Comparison of ENCODE assay signal across 28 cellular contexts in genomic region chr15:80549712-80550111, GRCh38.
A peak's percentile ranks its signal among the peaks of the same experiment; 100 is the strongest.
DNase-seq lines count a peak whose midpoint lies in the region; ATAC-seq, FAIRE-seq and TF ChIP-seq lines count a peak whose summit lies in the region.
"Had no signal": no experiment of that assay in that cellular context is flagged by ENCODE, and none has a peak within 500 bp of the region (broad histone marks: within the 10 kb centered on the region; RNA-seq: fewer than 3 reads in every experiment).

No MANE protein-coding gene starts in this region.

- peak overlapping the region; percentile 64 for H3K9ac ChIP-seq in astrocyte (ENCODE audit: low read length)

- no peaks in the 10 kb centered on the region for H3K9me3 ChIP-seq in breast epithelium
- no peaks in the 10 kb centered on the region for H3K9me3 ChIP-seq in astrocyte (ENCODE audit: insufficient read depth, low read depth, low read length)
- H3K9me3 ChIP-seq: colonic mucosa, right atrium auricular region had no signal

- no peaks in the 10 kb centered on the region for H3K9me3 Mint-ChIP-seq in MCF 10A (ENCODE audit: unreplicated experiment)
- no peaks in the 10 kb centered on the region for H3K9me3 Mint-ChIP-seq in astrocyte (ENCODE audit: unreplicated experiment)
- H3K9me3 Mint-ChIP-seq: activated B cell treated with CpG ODN at 0.5 μM for 24 hours; activated CD4-positive, alpha-beta memory T cell treated with anti-CD3 and anti-CD28 coated beads, Interleukin-2, amount 10 ng/mL, durations not matched to agents 7 days and 5 days; activated naive CD4-positive, alpha-beta T cell treated with anti-CD3 and anti-CD28 coated beads for 36 hours; T-helper 2 cell treated with Interferon-gamma antibody and Interleukin-4, amounts not matched to agents 5 μg/mL and 100 μg/mL, for 36 hours had no signal

- POLR2A ChIA-PET in MCF 10A (lab: Yijun Ruan, JAX), result interaction anchor here (1.0 to 1.7 kb wide), 3 partner anchors 18 to 71 kb away, joined by 4 to 6 read pairs (median 5); no protein-coding TSS in a partner anchor
- POLR2A ChIA-PET in HEK293T (lab: Yijun Ruan, JAX), result no interaction called here

- no peak overlapping the region for H3K4me3 ChIP-seq in breast epithelium
- H3K4me3 ChIP-seq in astrocyte (ENCODE audit: insufficient read depth, low read depth, low read length), result peak overlapping the region; percentile 44
- H3K4me3 ChIP-seq in foreskin fibroblast (ENCODE audit: low read depth in 1 of 2, low read length in 2 of 2), result peak overlapping the region; percentile 11 to 18
- H3K4me3 ChIP-seq: colonic mucosa, GM12878, K562, right atrium auricular region had no signal

- H3K4me1 Mint-ChIP-seq in MCF 10A (ENCODE audit: insufficient read depth, unreplicated experiment) (peaks cover 35% of the 10 kb centered on the region), astrocyte (ENCODE audit: low read depth, unreplicated experiment) (peaks cover 33% of the 10 kb centered on the region)
- H3K4me1 Mint-ChIP-seq: activated B cell treated with CpG ODN at 0.5 μM for 24 hours; activated CD4-positive, alpha-beta memory T cell treated with anti-CD3 and anti-CD28 coated beads, Interleukin-2, amount 10 ng/mL, durations not matched to agents 7 days and 5 days; naive B cell had no signal

- intact Hi-C loops in MCF 10A (cut with micrococcal nuclease) (no loop called here), breast epithelium (cut with DNase I; ENCODE audit: low total_unique reads) (no loop called here)

- no peaks in the 10 kb centered on the region for H4K20me1 ChIP-seq in astrocyte (ENCODE audit: insufficient read depth, low read length)

- H3K36me3 Mint-ChIP-seq in MCF 10A (ENCODE audit: insufficient read depth, unreplicated experiment) (peaks cover 8% of the 10 kb centered on the region), astrocyte (ENCODE audit: low read depth, unreplicated experiment) (peaks cover under 1% of the 10 kb centered on the region)
- H3K36me3 Mint-ChIP-seq: CD4-positive, CD25-positive, alpha-beta regulatory T cell; naive B cell had no signal

- no TSS peak for BruUV-seq in MCF 10A (replicated peaks; lab: Mats Ljungman, UMichigan)

- peak overlapping the region; percentile 10 for H3K4me3 Mint-ChIP-seq in MCF 10A (ENCODE audit: unreplicated experiment)
- no peak overlapping the region for H3K4me3 Mint-ChIP-seq in astrocyte (ENCODE audit: unreplicated experiment)
- H3K4me3 Mint-ChIP-seq: activated B cell treated with CpG ODN at 0.5 μM for 24 hours; activated CD4-positive, alpha-beta memory T cell treated with anti-CD3 and anti-CD28 coated beads, Interleukin-2, amount 10 ng/mL, durations not matched to agents 7 days and 5 days; activated naive CD4-positive, alpha-beta T cell treated with anti-CD3 and anti-CD28 coated beads for 36 hours; CD4-positive, CD25-positive, alpha-beta regulatory T cell; naive B cell; T-helper 2 cell treated with Interferon-gamma antibody and Interleukin-4, amounts not matched to agents 5 μg/mL and 100 μg/mL, for 36 hours had no signal

- H3K4me1 ChIP-seq in breast epithelium, result no peaks in the 10 kb centered on the region
- peaks cover 33% of the 10 kb centered on the region for H3K4me1 ChIP-seq in astrocyte (ENCODE audit: insufficient read depth, low read length)
- H3K4me1 ChIP-seq: colonic mucosa, right atrium auricular region had no signal

- H3K4me2 ChIP-seq in astrocyte (ENCODE audit: low read length), result peak overlapping the region; percentile 81

- H3K36me3 ChIP-seq in breast epithelium (no peaks in the 10 kb centered on the region), astrocyte (ENCODE audit: insufficient read depth, low read length) (peaks cover 4% of the 10 kb centered on the region)
- H3K36me3 ChIP-seq: colonic mucosa, right atrium auricular region had no signal

- CTCF ChIA-PET in MCF 10A (lab: Yijun Ruan, JAX), result interaction anchor here (1.3 to 2.4 kb wide), 2 partner anchors 18 to 420 kb away, joined by 4 to 8 read pairs; no protein-coding TSS in a partner anchor
- CTCF ChIA-PET in HEK293T (lab: Yijun Ruan, JAX), result no interaction called here

- in situ Hi-C loops in G401 (cut with HindIII; ENCODE audit: low sequenced_read_pairs), result no loop called here

- DNase-seq in MCF 10A (ENCODE audit: unreplicated experiment) (no peak), breast epithelium (ENCODE audit: low spot score in 2 of 2) (no peak), astrocyte (ENCODE audit: low read depth) (peak; percentile 35), foreskin fibroblast (no peak), HEK293T (ENCODE audit: extremely low spot score) (no peak), G401 (ENCODE audit: low spot score) (no peak), NCI-H1436 (lab: John Stamatoyannopoulos, UW) (no peak)
- DNase-seq: 8988T; activated B cell treated with CpG ODN at 0.5 μM for 24 hours; activated CD4-positive, alpha-beta memory T cell treated with anti-CD3 and anti-CD28 coated beads, Interleukin-2, amount 10 ng/mL, durations not matched to agents 7 days and 5 days; activated naive CD4-positive, alpha-beta T cell treated with anti-CD3 and anti-CD28 coated beads for 36 hours; activated T-cell treated with anti-CD3 and anti-CD28 coated beads, Interleukin-2, amount 50 U/mL, for 1 hour; CD4-positive, CD25-positive, alpha-beta regulatory T cell; colonic mucosa; hypothalamus; kidney; naive B cell; NCI-H2171 treated with DMSO at 0.1 percent for 48 hours; NCI-H69; OCI-M1; stimulated activated CD4-positive, alpha-beta T cell treated with anti-CD3 and anti-CD28 coated beads, Interleukin-15, amount 100 ng/mL, for 24 hours; substantia nigra had no signal

- H3K27me3 ChIP-seq in breast epithelium, result no peaks in the 10 kb centered on the region
- H3K27me3 ChIP-seq in astrocyte (ENCODE audit: insufficient read depth, low read length), result no peaks in the 10 kb centered on the region
- H3K27me3 ChIP-seq: colonic mucosa, right atrium auricular region had no signal

- no peak for FAIRE-seq in astrocyte (lab: Jason Lieb, UNC)
- FAIRE-seq: GM12878, K562, kidney, urothelium cell line had no signal

- H3K27ac Mint-ChIP-seq in MCF 10A (ENCODE audit: low read depth, unreplicated experiment) (peak overlapping the region; percentile 24), astrocyte (ENCODE audit: unreplicated experiment) (peak overlapping the region; percentile 6)
- H3K27ac Mint-ChIP-seq: activated B cell treated with CpG ODN at 0.5 μM for 24 hours; activated CD4-positive, alpha-beta memory T cell treated with anti-CD3 and anti-CD28 coated beads, Interleukin-2, amount 10 ng/mL, durations not matched to agents 7 days and 5 days; activated naive CD4-positive, alpha-beta T cell treated with anti-CD3 and anti-CD28 coated beads for 36 hours; CD4-positive, CD25-positive, alpha-beta regulatory T cell; naive B cell; T-helper 2 cell treated with Interferon-gamma antibody and Interleukin-4, amounts not matched to agents 5 μg/mL and 100 μg/mL, for 36 hours had no signal

- TF ChIP-seq CTCF in MCF 10A (IDR thresholded peaks at IDR 0.05; ENCODE audit: unreplicated experiment) (no peak), breast epithelium (IDR thresholded peaks at IDR 0.05) (no peak), astrocyte (IDR thresholded peaks at IDR 0.05; ENCODE audit: insufficient read depth, low read depth, low read length) (no peak), foreskin fibroblast (IDR thresholded peaks at IDR 0.05; ENCODE audit: low read depth, low read length) (no peak)

- H3K27ac ChIP-seq in breast epithelium (no peak overlapping the region), astrocyte (ENCODE audit: low read depth, low read length) (peak overlapping the region; percentile 92)
- H3K27ac ChIP-seq: colonic mucosa, right atrium auricular region had no signal

- no peak for TF ChIP-seq POLR2A in breast epithelium (IDR thresholded peaks at IDR 0.05)

- H3K79me2 ChIP-seq in astrocyte (ENCODE audit: insufficient read depth, low read length), result peaks cover 25% of the 10 kb centered on the region

- ATAC-seq in HG02970 (IDR thresholded peaks at IDR 0.05; ENCODE audit: low FRiP score, unreplicated experiment), result no peak
- ATAC-seq: K562 had no signal

- no peaks in the 10 kb centered on the region for H3K27me3 Mint-ChIP-seq in MCF 10A (ENCODE audit: insufficient read depth, unreplicated experiment)
- no peaks in the 10 kb centered on the region for H3K27me3 Mint-ChIP-seq in astrocyte (ENCODE audit: low read depth, unreplicated experiment)

- H2AFZ ChIP-seq in astrocyte (ENCODE audit: low read depth, low read length), result no peak overlapping the region

TF ChIP-seq in HEK293T, 16 proteins besides CTCF, POLR2A, EP300 and RAD21:
- TF ChIP-seq FOXA1 (IDR thresholded peaks at IDR 0.05) (no peak), HDGF (IDR thresholded peaks at IDR 0.05; ENCODE audit: borderline replicate concordance) (no peak), LEF1 (IDR thresholded peaks at IDR 0.05; ENCODE audit: borderline replicate concordance) (no peak), ELF4 (IDR thresholded peaks at IDR 0.05) (no peak), FOXK2 (IDR thresholded peaks at IDR 0.05) (no peak), CTBP1 (IDR thresholded peaks at IDR 0.05; ENCODE audit: borderline replicate concordance) (no peak), SP1 (IDR thresholded peaks at IDR 0.05) (no peak), PKNOX1 (IDR thresholded peaks at IDR 0.05) (no peak), FOXM1 (IDR thresholded peaks at IDR 0.05; ENCODE audit: borderline replicate concordance) (no peak), NFRKB (IDR thresholded peaks at IDR 0.05) (no peak), BHLHE40 (IDR thresholded peaks at IDR 0.05; ENCODE audit: borderline replicate concordance) (no peak), L3MBTL2 (conservative IDR thresholded peaks at IDR 0.05) (no peak), ZNF384 (IDR thresholded peaks at IDR 0.05) (no peak), ARNT (IDR thresholded peaks at IDR 0.05) (no peak), TARDBP (IDR thresholded peaks at IDR 0.05) (no peak), SUZ12 (IDR thresholded peaks at IDR 0.05) (no peak)

Comparison
In these comparisons a context has a peak if more than half of its experiments do, and no peak if none do; other contexts are left out.
1. H3K4me3 ChIP-seq: peak in astrocyte (single experiment) and foreskin fibroblast (2 of 2); none in breast epithelium (0 of 3).